Comparison of ENCODE assay signal across 8 cellular contexts in the genomic region with DNA sequence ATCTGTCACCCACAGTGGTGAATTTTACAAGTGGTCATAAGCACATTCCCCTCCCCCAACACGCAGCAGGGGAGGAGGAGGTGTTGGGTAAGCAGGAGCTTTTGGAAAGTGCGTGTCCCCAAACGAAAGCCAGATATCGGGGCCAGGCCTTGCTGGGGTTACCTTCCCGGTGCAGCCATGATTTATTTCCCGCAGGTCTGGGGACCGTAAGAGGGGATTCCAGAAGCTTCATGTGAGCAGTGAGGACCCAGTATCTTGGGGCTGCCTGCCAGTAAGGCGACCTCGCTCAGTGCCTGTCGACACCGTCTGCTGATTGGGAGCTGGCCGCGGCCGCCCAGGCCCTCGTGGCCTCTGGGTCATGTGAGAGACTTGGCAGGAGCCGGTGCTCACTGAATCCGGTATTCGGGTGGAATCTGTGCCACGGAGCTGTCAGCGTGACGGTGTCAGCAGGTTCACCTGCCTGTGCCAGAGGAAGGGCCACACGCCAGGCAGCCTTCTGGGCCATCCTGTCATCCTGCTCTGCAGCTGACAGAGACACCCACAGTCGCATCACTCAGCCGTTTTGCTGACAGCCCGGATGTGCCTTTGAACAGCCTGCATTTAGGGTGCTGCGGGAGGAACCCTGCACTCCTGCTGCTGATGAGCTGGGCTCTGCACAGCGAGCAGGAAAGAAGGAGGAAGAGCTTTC. TPM values are rescaled to one million over a fixed set of nuclear protein-coding genes. Genes with fewer than 3 reads are reported as not detected.
DNase-seq lines count a peak whose midpoint lies in the region; ATAC-seq and TF ChIP-seq lines count a peak whose summit lies in the region.

No MANE protein-coding gene starts in this region.

- CTCF ChIA-PET in WTC11 (lab: Charles Lee): interaction anchor here (0.7 to 2.1 kb wide), 5 partner anchors 28 to 96 kb away, joined by 3 to 18 read pairs (median 4); no protein-coding TSS in a partner anchor

- WGBS in lower leg skin, 2 donors: 8 to 33% methylated on average over 12 to 18 of the region's 27 CpGs

- H3K4me3 ChIP-seq in lower leg skin (ENCODE audit: low read depth, poor library complexity, severe bottlenecking): peak overlapping the region; percentile 21

- POLR2A ChIA-PET in WTC11 (lab: Charles Lee): interaction anchor here (0.7 kb wide), 1 partner anchor 75 kb away, joined by 3 read pairs; no protein-coding TSS in a partner anchor

- H3K27me3 Mint-ChIP-seq in WTC11 (ENCODE audit: low read depth): no peaks in the 10 kb centered on the region
- H3K27me3 Mint-ChIP-seq in stimulated activated memory B cell treated with anti-CD40 and anti-IgM and Interleukin-4, amounts not matched to agents 10 μg/mL and 1 μg/mL and 100 μg/mL, for 72 hours: no peaks in the 10 kb centered on the region

- H3K9me3 Mint-ChIP-seq in WTC11: no peaks in the 10 kb centered on the region
- peaks cover 3% of the 10 kb centered on the region for H3K9me3 Mint-ChIP-seq in stimulated activated memory B cell treated with anti-CD40 and anti-IgM and Interleukin-4, amounts not matched to agents 10 μg/mL and 1 μg/mL and 100 μg/mL, for 72 hours

- peaks cover 16% of the 10 kb centered on the region for H3K4me1 Mint-ChIP-seq in WTC11
- H3K4me1 Mint-ChIP-seq in stimulated activated memory B cell treated with anti-CD40 and anti-IgM and Interleukin-4, amounts not matched to agents 10 μg/mL and 1 μg/mL and 100 μg/mL, for 72 hours: peaks cover 62% of the 10 kb centered on the region

- DNase-seq in Ammon's horn (ENCODE audit: low spot score) (peak; percentile 85), WTC11 (ENCODE audit: low spot score) (peak; percentile 23), dermis blood vessel endothelial cell (peak; percentile 45), lower leg skin (ENCODE audit: low spot score in 2 of 2) (peak; percentile 70 to 95), NK-92 (lab: John Stamatoyannopoulos, UW; ENCODE audit: unreplicated experiment) (no peak)

- ATAC-seq in HG02642 (IDR thresholded peaks at IDR 0.05; ENCODE audit: poor library complexity, unreplicated experiment) (peak; percentile 62), WTC11 (peak; percentile 62), GM19023 (IDR thresholded peaks at IDR 0.05; ENCODE audit: unreplicated experiment) (no peak)
- ATAC-seq in stimulated activated memory B cell treated with anti-CD40 and anti-IgM and Interleukin-4, amounts not matched to agents 10 μg/mL and 1 μg/mL and 100 μg/mL, for 72 hours: peak; percentile 63

- TF ChIP-seq CTCF in WTC11 (IDR thresholded peaks at IDR 0.05) (no peak), lower leg skin (IDR thresholded peaks at IDR 0.05) (no peak)

- H3K4me3 Mint-ChIP-seq in WTC11: no peak overlapping the region
- peak overlapping the region; percentile 59 for H3K4me3 Mint-ChIP-seq in stimulated activated memory B cell treated with anti-CD40 and anti-IgM and Interleukin-4, amounts not matched to agents 10 μg/mL and 1 μg/mL and 100 μg/mL, for 72 hours

- no peak for TF ChIP-seq POLR2A in lower leg skin (IDR thresholded peaks at IDR 0.05)

- H3K27ac Mint-ChIP-seq in WTC11: no peak overlapping the region
- peak overlapping the region; percentile 81 for H3K27ac Mint-ChIP-seq in stimulated activated memory B cell treated with anti-CD40 and anti-IgM and Interleukin-4, amounts not matched to agents 10 μg/mL and 1 μg/mL and 100 μg/mL, for 72 hours

- H3K36me3 Mint-ChIP-seq in WTC11: no peaks in the 10 kb centered on the region
- peaks cover 5% of the 10 kb centered on the region for H3K36me3 Mint-ChIP-seq in stimulated activated memory B cell treated with anti-CD40 and anti-IgM and Interleukin-4, amounts not matched to agents 10 μg/mL and 1 μg/mL and 100 μg/mL, for 72 hours

- intact Hi-C loops in lower leg skin (cut with DNase I; ENCODE audit: low total_unique reads): no loop called here

TF ChIP-seq in WTC11, 78 proteins besides CTCF, POLR2A, EP300 and RAD21:
- TF ChIP-seq FOXP4 (CRISPR knock-in tag; IDR thresholded peaks at IDR 0.05): peak; percentile 44; the same call in 1 of the 2 replicates
- no peak for TF ChIP-seq NFE2L1 (CRISPR knock-in tag; IDR thresholded peaks at IDR 0.05)
- no peak for TF ChIP-seq ZSCAN18 (CRISPR knock-in tag; IDR thresholded peaks at IDR 0.05)
- no peak for TF ChIP-seq NR2C2 (CRISPR knock-in tag; IDR thresholded peaks at IDR 0.05)
- no peak for TF ChIP-seq ATF2 (CRISPR knock-in tag; IDR thresholded peaks at IDR 0.05; ENCODE audit: borderline replicate concordance, low read depth)
- TF ChIP-seq MAX (CRISPR knock-in tag; IDR thresholded peaks at IDR 0.05): 0 out of 2 replicates have a peak, but pooled peaks have one; percentile 16
- TF ChIP-seq E2F5 (CRISPR knock-in tag; IDR thresholded peaks at IDR 0.05): no peak
- TF ChIP-seq JAZF1 (CRISPR knock-in tag; IDR thresholded peaks at IDR 0.05): no peak
- no peak for TF ChIP-seq ZBTB21 (CRISPR knock-in tag; IDR thresholded peaks at IDR 0.05; ENCODE audit: borderline replicate concordance)
- no peak for TF ChIP-seq ZNF138 (CRISPR knock-in tag; conservative IDR thresholded peaks at IDR 0.05)
- TF ChIP-seq GABPB1 (CRISPR knock-in tag; IDR thresholded peaks at IDR 0.05): no peak

RNA-seq across cellular contexts. Expression of gene SEC61B, which starts 37.3 kb away (rescaled TPM):
- 153 to 167 TPM (median 156 TPM) in 3 replicates for total RNA-seq in WTC11 (2021)
- 97.0 and 108 TPM in 2 replicates for total RNA-seq in dermis blood vessel endothelial cell
- 10 to 100 TPM; 58.6 to 82.0 (median 75.4) TPM for total RNA-seq in lower leg skin

RNA-seq across cellular contexts. Expression of gene ALG2, which starts 37.6 kb away (rescaled TPM):
- total RNA-seq in WTC11 (2021) (24.0 to 25.2 TPM (median 25.0 TPM) in 3 replicates), dermis blood vessel endothelial cell (45.6 and 50.2 TPM in 2 replicates), lower leg skin (10 to 100 TPM; 23.8 to 31.1 (median 28.1) TPM)
